ENCODE assay signal across 8 cellular contexts in genomic region chr16:46929378-46930332, GRCh38. TPM values are rescaled to one million over a fixed set of nuclear protein-coding genes. Genes with fewer than 3 reads are reported as not detected.
DNase-seq lines count a peak whose midpoint lies in the region; ATAC-seq and TF ChIP-seq lines count a peak whose summit lies in the region.

No MANE protein-coding gene starts in this region.

- H2AFZ ChIP-seq in PC-9, result no peak overlapping the region

- CTCF ChIA-PET in PC-9 (lab: Charles Lee), result no interaction called here

- intact Hi-C loops in PC-9 (cut with micrococcal nuclease; ENCODE audit: unreplicated experiment), result loop anchor here (1.0 kb wide), 1 partner anchor 75 kb away; no protein-coding TSS in a partner anchor
- intact Hi-C loops in activated T-helper 2 cell treated with anti-CD3 and anti-CD28 coated beads, Interferon-gamma antibody, Interleukin-2, Interleukin-4, amounts not matched to agents 10 μg/mL and 5 μg/mL and 100 μg/mL, durations not matched to agents 14 hours and 24 hours and 36 hours (cut with micrococcal nuclease), result loop anchor here (2.0 to 5.0 kb wide), 2 partner anchors 75 to 257 kb away; no protein-coding TSS in a partner anchor

- peaks cover 12% of the 10 kb centered on the region; the same call in 1 of the 2 replicates for H3F3A ChIP-seq in PC-9 (ENCODE audit: insufficient read depth, low read depth)

- H4K20me1 ChIP-seq in PC-9 (ENCODE audit: insufficient read depth), result peaks cover 21% of the 10 kb centered on the region

- H3K4me3 Mint-ChIP-seq in activated T-helper 2 cell treated with anti-CD3 and anti-CD28 coated beads, Interferon-gamma antibody, Interleukin-2, Interleukin-4, amounts not matched to agents 10 μg/mL and 5 μg/mL and 100 μg/mL, durations not matched to agents 14 hours and 24 hours and 36 hours (ENCODE audit: low read depth), result no peak overlapping the region

- TF ChIP-seq CTCF in PC-9 (conservative IDR thresholded peaks at IDR 0.05) (peak; percentile 91), foreskin fibroblast (IDR thresholded peaks at IDR 0.05; ENCODE audit: low read depth, low read length) (peak; percentile 88), neutrophil (IDR thresholded peaks at IDR 0.05) (peak; percentile 83)

- H3K36me3 Mint-ChIP-seq in activated T-helper 2 cell treated with anti-CD3 and anti-CD28 coated beads, Interferon-gamma antibody, Interleukin-2, Interleukin-4, amounts not matched to agents 10 μg/mL and 5 μg/mL and 100 μg/mL, durations not matched to agents 14 hours and 24 hours and 36 hours (ENCODE audit: low read depth), result peaks cover 10% of the 10 kb centered on the region

- H3K27ac ChIP-seq in PC-9 (no peak overlapping the region), neutrophil (no peak overlapping the region)

- DNase-seq in NCI-H2227 (lab: John Stamatoyannopoulos, UW; ENCODE audit: unreplicated experiment) (peak; percentile 48), NCI-H2227 treated with DMSO at 0.1 percent for 48 hours (lab: John Stamatoyannopoulos, UW) (no peak), PC-9 (peak in 1 of 2 experiments; percentile 58), foreskin fibroblast (peak; percentile 36 to 78), superior temporal gyrus (ENCODE audit: extremely low spot score) (peak; percentile 90)
- DNase-seq in activated T-helper 2 cell treated with anti-CD3 and anti-CD28 coated beads, Interferon-gamma antibody, Interleukin-2, Interleukin-4, amounts not matched to agents 10 μg/mL and 5 μg/mL and 100 μg/mL, durations not matched to agents 14 hours and 24 hours and 36 hours (ENCODE audit: low spot score), result peak; percentile 46

- H3K27ac Mint-ChIP-seq in activated T-helper 2 cell treated with anti-CD3 and anti-CD28 coated beads, Interferon-gamma antibody, Interleukin-2, Interleukin-4, amounts not matched to agents 10 μg/mL and 5 μg/mL and 100 μg/mL, durations not matched to agents 14 hours and 24 hours and 36 hours, result no peak overlapping the region

- H3K9me2 ChIP-seq in PC-9 (ENCODE audit: insufficient read depth), result no peaks in the 10 kb centered on the region

- H3K27me3 Mint-ChIP-seq in activated T-helper 2 cell treated with anti-CD3 and anti-CD28 coated beads, Interferon-gamma antibody, Interleukin-2, Interleukin-4, amounts not matched to agents 10 μg/mL and 5 μg/mL and 100 μg/mL, durations not matched to agents 14 hours and 24 hours and 36 hours (ENCODE audit: low read depth), result no peaks in the 10 kb centered on the region

- POLR2A ChIA-PET in PC-9 (lab: Charles Lee; ENCODE audit: unreplicated experiment), result no interaction called here

- H3K9me3 ChIP-seq in PC-9 (ENCODE audit: insufficient read depth, low read depth), result no peaks in the 10 kb centered on the region
- no peaks in the 10 kb centered on the region for H3K9me3 ChIP-seq in neutrophil

- no peaks in the 10 kb centered on the region for H3K4me1 Mint-ChIP-seq in activated T-helper 2 cell treated with anti-CD3 and anti-CD28 coated beads, Interferon-gamma antibody, Interleukin-2, Interleukin-4, amounts not matched to agents 10 μg/mL and 5 μg/mL and 100 μg/mL, durations not matched to agents 14 hours and 24 hours and 36 hours (ENCODE audit: low read depth)

- H3K4me1 ChIP-seq in PC-9 (replicated peaks; ENCODE audit: insufficient read depth) (no peaks in the 10 kb centered on the region), neutrophil (ENCODE audit: control insufficient read depth in 1 of 2, insufficient read depth in 1 of 2, low read depth in 1 of 2, low read length in 1 of 2) (peaks cover 3 to 9% of the 10 kb centered on the region in 2 experiments)

- no peak overlapping the region for H3K4me3 ChIP-seq in PC-9
- H3K4me3 ChIP-seq in foreskin fibroblast (ENCODE audit: low read depth in 1 of 2, low read length in 2 of 2), result no peak overlapping the region
- no peak overlapping the region for H3K4me3 ChIP-seq in neutrophil (ENCODE audit: low read depth in 1 of 2, low read length in 1 of 2)

- H3K4me2 ChIP-seq in PC-9, result no peak overlapping the region

- BruUV-seq in PC-9 (replicated peaks; lab: Mats Ljungman, UMichigan), result no TSS peak

- ATAC-seq in HG02763 (IDR thresholded peaks at IDR 0.05; ENCODE audit: unreplicated experiment), result peak; percentile 71

- no peaks in the 10 kb centered on the region for H3K9me3 Mint-ChIP-seq in activated T-helper 2 cell treated with anti-CD3 and anti-CD28 coated beads, Interferon-gamma antibody, Interleukin-2, Interleukin-4, amounts not matched to agents 10 μg/mL and 5 μg/mL and 100 μg/mL, durations not matched to agents 14 hours and 24 hours and 36 hours

- H3K79me2 ChIP-seq in PC-9 (ENCODE audit: low read depth), result no peaks in the 10 kb centered on the region

- peaks cover 21% of the 10 kb centered on the region; the same call in 1 of the 2 replicates for H3K36me3 ChIP-seq in PC-9 (ENCODE audit: low read depth)
- no peaks in the 10 kb centered on the region for H3K36me3 ChIP-seq in neutrophil

- H3K27me3 ChIP-seq in PC-9 (ENCODE audit: insufficient read depth, low read depth) (no peaks in the 10 kb centered on the region), neutrophil (no peaks in the 10 kb centered on the region)

RNA-seq across cellular contexts. Expression of gene DNAJA2, which starts 43.8 kb away (rescaled TPM):
- 78.9 and 89.8 TPM in 2 replicates for total RNA-seq in PC-9 (2021)
- 65.9 and 74.4 TPM in 2 replicates for total RNA-seq in activated T-helper 2 cell treated with anti-CD3 and anti-CD28 coated beads, Interferon-gamma antibody, Interleukin-2, Interleukin-4, amounts not matched to agents 10 μg/mL and 5 μg/mL and 100 μg/mL, durations not matched to agents 14 hours and 24 hours and 36 hours

RNA-seq across cellular contexts. Expression of gene GPT2, which starts 45.5 kb away (rescaled TPM):
- 52.8 and 67.2 TPM in 2 replicates for total RNA-seq in PC-9 (2021)
- 12.9 and 13.5 TPM in 2 replicates for total RNA-seq in activated T-helper 2 cell treated with anti-CD3 and anti-CD28 coated beads, Interferon-gamma antibody, Interleukin-2, Interleukin-4, amounts not matched to agents 10 μg/mL and 5 μg/mL and 100 μg/mL, durations not matched to agents 14 hours and 24 hours and 36 hours
